8 cellular contexts compared by ENCODE assay signal in genomic region chr6:2853766-2854393, GRCh38. TPM values are rescaled to one million over a fixed set of nuclear protein-coding genes. Genes with fewer than 3 reads are reported as not detected.
A peak's percentile ranks its signal among the peaks of the same experiment; 100 is the strongest.
DNase-seq lines count a peak whose midpoint lies in the region; ATAC-seq, FAIRE-seq and TF ChIP-seq lines count a peak whose summit lies in the region.

No MANE protein-coding gene starts in this region.

- no peaks in the 10 kb centered on the region for H3K36me3 ChIP-seq in HepG2 (replicated peaks in 1 of 2; ENCODE audit: control insufficient read depth in 1 of 2, insufficient read depth in 2 of 2, low read length in 2 of 2)

- intact Hi-C loops in HepG2 (cut with micrococcal nuclease; ENCODE audit: unreplicated experiment), result loop anchor here (1.0 to 2.0 kb wide), 3 partner anchors 22 to 79 kb away; no protein-coding TSS in a partner anchor

- H3K4me1 ChIP-seq in HepG2 (ENCODE audit: insufficient read depth, low read length), result peaks cover 91% of the 10 kb centered on the region

- TF ChIP-seq POLR2A in HepG2 (IDR thresholded peaks at IDR 0.05; ENCODE audit: insufficient read depth in 1 of 2, low read depth in 2 of 2, low read length in 2 of 2), result 0 out of 4 replicates have a peak, but pooled peaks of 1 of the 2 experiments have one; percentile 22

- no peak overlapping the region for H3K27ac ChIP-seq in VCaP
- peak overlapping the region; percentile 65 for H3K27ac ChIP-seq in HepG2 (ENCODE audit: extremely low read length, insufficient read depth, low read length)

- BruUV-seq in HepG2 (replicated peaks; lab: Mats Ljungman, UMichigan), result no TSS peak

- TF ChIP-seq EP300 in HepG2 (IDR thresholded peaks at IDR 0.05; ENCODE audit: low read depth in 2 of 2, low read length in 2 of 2) (peak in 1 of 2 experiments; percentile 8; a peak in 1 of 4 replicates), HepG2 (CRISPR knock-in tag; IDR thresholded peaks at IDR 0.05; ENCODE audit: borderline replicate concordance) (no peak; the same call in 1 of the 2 replicates)

- peak overlapping the region; percentile 92 to 99 (median 94) for H3K27ac Mint-ChIP-seq in IgD-negative memory B cell

- H4K20me1 ChIP-seq in HepG2 (ENCODE audit: insufficient read depth, low read length), result no peaks in the 10 kb centered on the region

- H3K27me3 ChIP-seq in HepG2 (ENCODE audit: control insufficient read depth in 1 of 2, insufficient read depth in 2 of 2, low read length in 2 of 2), result no peaks in the 10 kb centered on the region

- CTCF ChIA-PET in HepG2 (lab: Yijun Ruan, JAX; ENCODE audit: low intra/inter-chr PET ratio, low total read pairs), result interaction anchor here (1.4 to 2.2 kb wide), 3 partner anchors 57 to 78 kb away, joined by 3 to 14 read pairs (median 6); no protein-coding TSS in a partner anchor

- ATAC-seq in HepG2 (peak; percentile 47), GM21576 (IDR thresholded peaks at IDR 0.05; ENCODE audit: unreplicated experiment) (no peak)

- no peaks in the 10 kb centered on the region for H3K79me2 ChIP-seq in HepG2 (ENCODE audit: insufficient read depth, low read length)

- no peaks in the 10 kb centered on the region for H3K27me3 Mint-ChIP-seq in IgD-negative memory B cell

- H2AFZ ChIP-seq in HepG2 (ENCODE audit: low read length), result peak overlapping the region; percentile 68

- H3K4me2 ChIP-seq in HepG2 (ENCODE audit: low read depth, low read length), result peak overlapping the region; percentile 91

- no peaks in the 10 kb centered on the region for H3K36me3 Mint-ChIP-seq in IgD-negative memory B cell

- peak overlapping the region; percentile 13; the same call in 1 of the 2 replicates for H3K4me3 ChIP-seq in GM12864 (ENCODE audit: low read depth, low read length)
- H3K4me3 ChIP-seq in cardiac fibroblast (replicated peaks in 1 of 2; ENCODE audit: low read depth in 2 of 2, low read length in 2 of 2), result peak overlapping the region in 1 of 2 donors; percentile 40
- H3K4me3 ChIP-seq in HepG2 (replicated peaks in 1 of 3; ENCODE audit: insufficient read depth in 1 of 3, low read depth in 2 of 3, low read length in 3 of 3), result peak overlapping the region; percentile 51 to 60 (median 53)

- H3K4me1 Mint-ChIP-seq in IgD-negative memory B cell, result peaks cover 35 to 49% (median 47%) of the 10 kb centered on the region in 3 donors

- 6% methylated on average over 14 of the region's 14 CpGs for WGBS in HepG2 (ENCODE audit: low lambda C conversion rate)

- in situ Hi-C loops in HepG2 (cut with HindIII; ENCODE audit: extremely low pct_ligation_motif_present, low pct_unique_long_range_greater_than_20kb), result no loop called here

- peak overlapping the region; percentile 66 to 85 (median 76) for H3K4me3 Mint-ChIP-seq in IgD-negative memory B cell

- DNase-seq in GM12864 (ENCODE audit: low read depth) (no peak), cardiac fibroblast (ENCODE audit: low read depth in 2 of 2) (peak; percentile 82 to 94), HepG2 (ENCODE audit: low spot score) (peak; percentile 75), KG1 (lab: John Stamatoyannopoulos, UW) (no peak)
- DNase-seq in stimulated activated CD4-positive, alpha-beta T cell treated with anti-CD3 and anti-CD28 coated beads, TNF-alpha, amount 100 ng/mL, for 48 hours (ENCODE audit: low read depth in 3 of 3), result peak; percentile 77 to 86 (median 82)

- no peak; the same call in 1 of the 2 replicates for TF ChIP-seq RAD21 in HepG2 (CRISPR knock-in tag; IDR thresholded peaks at IDR 0.05)

- H3K9me3 Mint-ChIP-seq in IgD-negative memory B cell, result peaks cover 2 to 4% (median 4%) of the 10 kb centered on the region in 3 donors

- peak; percentile 68 for FAIRE-seq in HepG2 (lab: Jason Lieb, UNC)

- POLR2A ChIA-PET in HepG2 (lab: Yijun Ruan, JAX), result interaction anchor here (1.5 to 4.0 kb wide), 5 partner anchors 12 to 49 kb away, joined by 10 to 38 read pairs (median 12); partner anchors contain the start of genes SERPINB1 and SERPINB9

- H3K9ac ChIP-seq in HepG2 (ENCODE audit: insufficient read depth, low read depth, low read length), result peak overlapping the region; percentile 67

- TF ChIP-seq CTCF in GM12864 (IDR thresholded peaks at IDR 0.05; ENCODE audit: low read depth, low read length, missing control alignments) (no peak), VCaP (conservative IDR thresholded peaks at IDR 0.05) (peak; percentile 53; the same call in 1 of the 2 replicates), cardiac fibroblast (IDR thresholded peaks at IDR 0.05; ENCODE audit: low read depth, low read length) (peak; percentile 32), HepG2 (CRISPR knock-in tag; IDR thresholded peaks at IDR 0.05) (peak; percentile 53; the same call in 1 of the 2 replicates)

- H3K9me3 ChIP-seq in HepG2 (ENCODE audit: low read length), result no peaks in the 10 kb centered on the region

TF ChIP-seq in HepG2, 621 proteins besides CTCF, POLR2A, EP300 and RAD21 (continues in another document):
- TF ChIP-seq SALL1 (CRISPR knock-in tag; IDR thresholded peaks at IDR 0.05) (peak; percentile 49; the same call in 1 of the 2 replicates), CSRNP1 (CRISPR knock-in tag; IDR thresholded peaks at IDR 0.05) (no peak), SMYD3 (CRISPR knock-in tag; IDR thresholded peaks at IDR 0.05) (0 out of 2 replicates have a peak, but pooled peaks have one; percentile 34), ATF1 (CRISPR knock-in tag; IDR thresholded peaks at IDR 0.05) (peak; percentile 72), ZNF331 (CRISPR knock-in tag; IDR thresholded peaks at IDR 0.05) (peak; percentile 12; the same call in 1 of the 2 replicates), JUNB (CRISPR knock-in tag; IDR thresholded peaks at IDR 0.05; ENCODE audit: borderline replicate concordance) (peak; percentile 67; the same call in 1 of the 2 replicates), ZFP36L1 (CRISPR knock-in tag; IDR thresholded peaks at IDR 0.05) (peak; percentile 41; the same call in 1 of the 2 replicates)

RNA-seq across cellular contexts. Expression of gene SERPINB1, which starts 12.2 kb away (rescaled TPM):
- polyA plus RNA-seq in IgD-negative memory B cell (85.6 TPM), HepG2 (2011; rRNA removed) (48.7 and 60.5 TPM in 2 replicates)
- 41.4 and 60.1 TPM in 2 replicates for total RNA-seq in HepG2 (2016; rRNA removed; fragmentation: Illumina TruSeq; extraction: Trizol)
- total RNA-seq in HepG2 (2016; cell fraction: cytosol; rRNA removed; fragmentation: Illumina TruSeq; extraction: Trizol; ENCODE audit: low read depth), result 22.9 and 24.8 TPM in 2 replicates
- total RNA-seq in HepG2 (2016; cell fraction: insoluble cytoplasmic fraction; rRNA removed; fragmentation: Illumina TruSeq; extraction: Trizol), result 40.1 and 52.3 TPM in 2 replicates
- total RNA-seq in HepG2 (2016; cell fraction: membrane; rRNA removed; fragmentation: Illumina TruSeq; extraction: Trizol), result 38.4 and 42.1 TPM in 2 replicates
- 23.4 and 26.0 TPM in 2 replicates for total RNA-seq in HepG2 (2016; cell fraction: nucleus; rRNA removed; fragmentation: Illumina TruSeq; extraction: Trizol)
- polyA plus RNA-seq in HepG2 (2011; cell fraction: cytosol; rRNA removed), result 35.1 and 50.0 TPM in 2 replicates
- 16.6 and 20.7 TPM in 2 replicates for polyA plus RNA-seq in HepG2 (2011; cell fraction: nucleus; rRNA removed)
- 55.8 and 68.9 TPM in 2 replicates for polyA plus RNA-seq in HepG2 (2012)
- 37.2 and 40.1 TPM in 2 replicates for polyA plus RNA-seq in HepG2 (2016; cell fraction: cytosol; fragmentation: Illumina TruSeq; extraction: Trizol; ENCODE audit: low read depth)
- polyA plus RNA-seq in HepG2 (2016; cell fraction: insoluble cytoplasmic fraction; fragmentation: Illumina TruSeq; extraction: Trizol; ENCODE audit: low read depth), result 67.5 and 71.1 TPM in 2 replicates
- 42.6 and 44.3 TPM in 2 replicates for polyA plus RNA-seq in HepG2 (2016; cell fraction: membrane; fragmentation: Illumina TruSeq; extraction: Trizol; ENCODE audit: low read depth)
- polyA plus RNA-seq in HepG2 (2016; cell fraction: nucleus; fragmentation: Illumina TruSeq; extraction: Trizol; ENCODE audit: insufficient read depth, low read depth), result 39.9 and 41.4 TPM in 2 replicates
- 29.1 and 31.0 TPM in 2 replicates for polyA minus RNA-seq in HepG2 (2011; rRNA and poly(A)+ RNA removed; ENCODE audit: low replicate concordance)
- polyA minus RNA-seq in HepG2 (2011; cell fraction: cytosol; rRNA and poly(A)+ RNA removed), result 46.4 and 51.7 TPM in 2 replicates
- 32.6 and 44.3 TPM in 2 replicates for polyA minus RNA-seq in HepG2 (2011; cell fraction: nucleus; rRNA and poly(A)+ RNA removed)

RNA-seq across cellular contexts. Expression of gene SERPINB9, which starts 49.2 kb away (rescaled TPM):
- polyA plus RNA-seq in IgD-negative memory B cell (20.1 TPM), HepG2 (2011; rRNA removed) (32.5 and 36.7 TPM in 2 replicates)
- 7.2 and 9.8 TPM in 2 replicates for total RNA-seq in HepG2 (2016; rRNA removed; fragmentation: Illumina TruSeq; extraction: Trizol)
- 0.61 and 0.71 TPM in 2 replicates for total RNA-seq in HepG2 (2016; cell fraction: cytosol; rRNA removed; fragmentation: Illumina TruSeq; extraction: Trizol; ENCODE audit: low read depth)
- 7.0 and 8.5 TPM in 2 replicates for total RNA-seq in HepG2 (2016; cell fraction: insoluble cytoplasmic fraction; rRNA removed; fragmentation: Illumina TruSeq; extraction: Trizol)
- 2.7 and 2.9 TPM in 2 replicates for total RNA-seq in HepG2 (2016; cell fraction: membrane; rRNA removed; fragmentation: Illumina TruSeq; extraction: Trizol)
- 2.9 and 4.3 TPM in 2 replicates for total RNA-seq in HepG2 (2016; cell fraction: nucleus; rRNA removed; fragmentation: Illumina TruSeq; extraction: Trizol)
- 23.5 and 30.7 TPM in 2 replicates for polyA plus RNA-seq in HepG2 (2011; cell fraction: cytosol; rRNA removed)
- 9.8 and 12.8 TPM in 2 replicates for polyA plus RNA-seq in HepG2 (2011; cell fraction: nucleus; rRNA removed)
- polyA plus RNA-seq in HepG2 (2012), result 6.6 and 9.0 TPM in 2 replicates
- 0.33 and 0.35 TPM in 2 replicates for polyA plus RNA-seq in HepG2 (2016; cell fraction: cytosol; fragmentation: Illumina TruSeq; extraction: Trizol; ENCODE audit: low read depth)
- 8.7 and 10.9 TPM in 2 replicates for polyA plus RNA-seq in HepG2 (2016; cell fraction: insoluble cytoplasmic fraction; fragmentation: Illumina TruSeq; extraction: Trizol; ENCODE audit: low read depth)
- polyA plus RNA-seq in HepG2 (2016; cell fraction: membrane; fragmentation: Illumina TruSeq; extraction: Trizol; ENCODE audit: low read depth), result 1.5 and 1.6 TPM in 2 replicates
- polyA plus RNA-seq in HepG2 (2016; cell fraction: nucleus; fragmentation: Illumina TruSeq; extraction: Trizol; ENCODE audit: insufficient read depth, low read depth), result 5.0 and 5.4 TPM in 2 replicates
- polyA minus RNA-seq in HepG2 (2011; rRNA and poly(A)+ RNA removed; ENCODE audit: low replicate concordance), result 0.21 and 49.0 TPM in 2 replicates
- 29.2 and 32.6 TPM in 2 replicates for polyA minus RNA-seq in HepG2 (2011; cell fraction: cytosol; rRNA and poly(A)+ RNA removed)
- 13.3 and 18.3 TPM in 2 replicates for polyA minus RNA-seq in HepG2 (2011; cell fraction: nucleus; rRNA and poly(A)+ RNA removed)

Comparison
In these comparisons a context has a peak if more than half of its experiments do, and no peak if none do; other contexts are left out.
1. DNase-seq: peak in cardiac fibroblast (2 of 2), HepG2 (single experiment) and stimulated activated CD4-positive, alpha-beta T cell treated with anti-CD3 and anti-CD28 coated beads, TNF-alpha, amount 100 ng/mL, for 48 hours (3 of 3); none in GM12864 (single experiment) and KG1 (single experiment).